Comparison of ENCODE assay signal across 9 cellular contexts in the genomic region with DNA sequence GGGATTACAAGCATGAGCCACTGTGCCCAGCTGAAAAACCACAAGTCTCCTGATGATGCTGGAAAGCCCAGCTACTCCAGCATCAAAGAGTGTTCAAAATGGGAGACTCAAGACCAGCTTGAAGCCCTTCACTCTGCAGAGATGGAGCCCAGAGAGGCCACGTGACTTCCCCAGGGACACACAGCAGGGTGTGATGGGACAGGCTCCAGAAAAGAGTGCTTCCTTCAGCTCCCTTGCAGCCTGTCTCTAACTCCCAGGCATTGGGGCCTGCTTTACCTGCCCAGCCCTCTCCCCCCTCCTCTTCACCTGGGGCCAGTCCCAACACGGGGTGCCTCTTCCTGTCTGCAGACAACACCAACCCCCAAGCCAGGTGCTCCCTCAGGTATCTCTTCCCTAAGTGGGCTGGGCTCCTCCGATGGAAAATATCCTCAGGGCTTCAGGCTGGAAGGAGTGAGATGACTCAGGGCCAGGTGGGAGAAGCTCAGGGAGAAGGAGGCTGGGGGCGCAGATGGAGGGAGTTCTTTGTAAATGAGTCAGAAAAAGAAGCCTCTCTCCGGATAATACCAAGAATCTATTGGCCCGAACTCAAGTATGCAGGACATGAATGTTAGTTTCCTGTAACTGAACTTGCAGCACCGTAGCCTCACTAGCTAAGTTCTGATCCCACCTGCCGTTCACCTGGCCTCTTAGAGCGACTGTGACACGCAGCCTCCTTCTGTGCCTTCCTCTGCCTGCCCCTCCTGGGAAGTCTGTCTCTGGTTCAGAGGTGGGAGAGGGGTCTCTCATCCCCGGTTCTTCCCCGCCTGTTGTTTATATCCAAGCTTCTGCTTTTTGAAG.
DNase-seq lines count a peak whose midpoint lies in the region; ATAC-seq and TF ChIP-seq lines count a peak whose summit lies in the region.
"Had no signal": no experiment of that assay in that cellular context is flagged by ENCODE, and none has a peak within 500 bp of the region (broad histone marks: within the 10 kb centered on the region; RNA-seq: fewer than 3 reads in every experiment).

No MANE protein-coding gene starts in this region.

- 32 to 37% (median 34%) methylated on average over 12 of the region's 12 CpGs for WGBS in adrenal gland, 4 donors
- WGBS in stomach, 5 donors: 23 to 33% (median 29%) methylated on average over 12 of the region's 12 CpGs

- H3K4me1 ChIP-seq in adrenal gland (replicated peaks in 1 of 2): no peaks in the 10 kb centered on the region
- H3K4me1 ChIP-seq in stomach: peaks cover 0 to 11% (median 9%) of the 10 kb centered on the region in 4 donors
- H3K4me1 ChIP-seq in Peyer's patch: no peaks in the 10 kb centered on the region
- H3K4me1 ChIP-seq: BE2C had no signal

- H3K36me3 ChIP-seq in adrenal gland (replicated peaks in 1 of 2): no peaks in the 10 kb centered on the region
- H3K36me3 ChIP-seq in stomach: no peaks in the 10 kb centered on the region
- H3K36me3 ChIP-seq in Peyer's patch: no peaks in the 10 kb centered on the region
- H3K36me3 ChIP-seq: BE2C had no signal

- intact Hi-C loops in adrenal gland (cut with DNase I) (no loop called here), stomach (cut with DNase I; ENCODE audit: low total_unique reads) (no loop called here), Right ventricle myocardium inferior (cut with DNase I) (no loop called here)

- in situ Hi-C loops in GM13977 (cut with MboI; ENCODE audit: low pct_unique_long_range_greater_than_20kb, low sequenced_read_pairs, unreplicated experiment): no loop called here

- TF ChIP-seq CTCF in adrenal gland (IDR thresholded peaks at IDR 0.05): no peak
- no peak for TF ChIP-seq CTCF in stomach (IDR thresholded peaks at IDR 0.05)
- TF ChIP-seq CTCF in GM13977 (IDR thresholded peaks at IDR 0.05; ENCODE audit: extremely low read depth, insufficient read depth, missing control alignments): no peak
- no peak for TF ChIP-seq CTCF in Peyer's patch (IDR thresholded peaks at IDR 0.05)

- no peak overlapping the region for H3K27ac ChIP-seq in adrenal gland
- H3K27ac ChIP-seq in stomach: no peak overlapping the region
- H3K27ac ChIP-seq in Peyer's patch: no peak overlapping the region

- no peaks in the 10 kb centered on the region for H3K9me3 ChIP-seq in adrenal gland (replicated peaks in 1 of 3)
- H3K9me3 ChIP-seq in stomach: no peaks in the 10 kb centered on the region
- no peaks in the 10 kb centered on the region for H3K9me3 ChIP-seq in Peyer's patch
- H3K9me3 ChIP-seq: BE2C had no signal

- H3K27me3 ChIP-seq in adrenal gland: no peaks in the 10 kb centered on the region
- H3K27me3 ChIP-seq in stomach: no peaks in the 10 kb centered on the region
- H3K27me3 ChIP-seq in Peyer's patch: no peaks in the 10 kb centered on the region

- DNase-seq in SIG-M5 treated with dmso at 0.1 percent for 504 hours (lab: John Stamatoyannopoulos, UW; ENCODE audit: unreplicated experiment) (peak; percentile 20), SIG-M5 (lab: John Stamatoyannopoulos, UW) (no peak), adrenal gland (peak in 5 of 7 donors; percentile 8 to 35 (median 23)), iPS-NIHi11 (ENCODE audit: low spot score) (peak; percentile 40), stomach (no peak), GM13977 (ENCODE audit: low spot score) (no peak), Peyer's patch (no peak), Right ventricle myocardium inferior (ENCODE audit: missing footprints) (no peak)
- DNase-seq: BE2C had no signal

- H3K4me3 ChIP-seq in adrenal gland (no peak overlapping the region), stomach (no peak overlapping the region), Peyer's patch (no peak overlapping the region)

- ATAC-seq in Right ventricle myocardium inferior: no peak

- no peak for TF ChIP-seq EP300 in stomach (IDR thresholded peaks at IDR 0.05)

- TF ChIP-seq POLR2A in adrenal gland (IDR thresholded peaks at IDR 0.05): no peak
- no peak for TF ChIP-seq POLR2A in stomach (IDR thresholded peaks at IDR 0.05)
- no peak for TF ChIP-seq POLR2A in Peyer's patch (IDR thresholded peaks at IDR 0.05)

Comparison
In these comparisons a context has a peak if more than half of its experiments do, and no peak if none do; other contexts are left out.
1. DNase-seq: peak in SIG-M5 treated with dmso at 0.1 percent for 504 hours (single experiment), adrenal gland (5 of 7) and iPS-NIHi11 (single experiment); none in SIG-M5 (single experiment), stomach (single experiment), GM13977 (single experiment), Peyer's patch (0 of 3) and Right ventricle myocardium inferior (single experiment).